ENCODE assay signal across 37 cellular contexts in the genomic region with DNA sequence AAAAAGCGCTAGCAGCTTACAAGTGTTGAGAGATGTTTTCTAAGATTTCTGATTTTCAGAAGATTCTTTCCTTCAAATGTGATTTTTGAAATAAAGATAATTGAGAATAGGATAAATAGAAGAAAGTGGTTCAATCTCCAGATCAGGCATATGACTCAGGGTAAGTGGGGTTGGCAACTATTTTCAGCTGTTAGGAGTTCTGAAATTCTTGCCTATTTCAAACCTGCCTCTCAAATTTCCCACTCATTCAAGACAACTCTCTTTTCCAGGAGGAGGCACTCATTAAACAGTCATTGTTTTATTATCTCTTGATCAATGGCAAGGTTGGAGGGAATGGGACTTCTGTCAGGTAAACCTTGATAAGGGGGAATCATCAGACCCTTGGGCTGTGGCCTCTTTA.
"Had no signal": no experiment of that assay in that cellular context is flagged by ENCODE, and none has a peak within 500 bp of the region (broad histone marks: within the 10 kb centered on the region; RNA-seq: fewer than 3 reads in every experiment).

No MANE protein-coding gene starts in this region.

- H3K4me1 Mint-ChIP-seq: activated naive CD4-positive, alpha-beta T cell treated with anti-CD3 and anti-CD28 coated beads, Interleukin-2, amount 10 ng/mL, durations not matched to agents 7 days and 5 days; activated naive CD4-positive, alpha-beta T cell treated with anti-CD3 and anti-CD28 coated beads, Interleukin-2, amount 50 U/mL, for 24 hours; activated naive CD8-positive, alpha-beta T cell treated with anti-CD3 and anti-CD28 coated beads for 36 hours; activated naive CD8-positive, alpha-beta T cell treated with anti-CD3 and anti-CD28 coated beads, Interleukin-2, amount 10 ng/mL, durations not matched to agents 7 days and 5 days; activated naive CD8-positive, alpha-beta T cell treated with anti-CD3 and anti-CD28 coated beads, Interleukin-2, amount 50 U/mL, for 24 hours; activated T-helper 17 cell treated with anti-CD3 and anti-CD28 coated beads, Interleukin-2, amount 50 U/mL, for 72 hours; brain; central memory CD8-positive, alpha-beta T cell had no signal

- H3K27ac Mint-ChIP-seq: activated naive CD4-positive, alpha-beta T cell treated with anti-CD3 and anti-CD28 coated beads for 36 hours; activated naive CD4-positive, alpha-beta T cell treated with anti-CD3 and anti-CD28 coated beads, Interleukin-2, amount 10 ng/mL, durations not matched to agents 7 days and 5 days; activated naive CD4-positive, alpha-beta T cell treated with anti-CD3 and anti-CD28 coated beads, Interleukin-2, amount 50 U/mL, for 24 hours; activated naive CD4-positive, alpha-beta T cell treated with anti-CD3 and anti-CD28 coated beads, Interleukin-2, amount 50 U/mL, for 72 hours; activated naive CD8-positive, alpha-beta T cell; activated naive CD8-positive, alpha-beta T cell treated with anti-CD3 and anti-CD28 coated beads for 36 hours; activated naive CD8-positive, alpha-beta T cell treated with anti-CD3 and anti-CD28 coated beads, Interleukin-2, amount 10 ng/mL, durations not matched to agents 7 days and 5 days; activated naive CD8-positive, alpha-beta T cell treated with anti-CD3 and anti-CD28 coated beads, Interleukin-2, amount 50 U/mL, for 24 hours; activated T-cell treated with anti-CD3 and anti-CD28 coated beads, Interleukin-2, amount 50 U/mL, for 24 hours; activated T-cell treated with anti-CD3 and anti-CD28 coated beads, Interleukin-2, amount 50 U/mL, for 72 hours; activated T-helper 1 cell treated with anti-CD3 and anti-CD28 coated beads, Interleukin-12 subunit alpha, Interleukin-12 subunit beta, Interleukin-2, Interleukin-4 antibody, amounts not matched to agents 30 ng/mL and 10 ng/mL and 1 ng/mL, durations not matched to agents 14 hours and 24 hours and 36 hours; activated T-helper 17 cell treated with anti-CD3 and anti-CD28 coated beads, Interleukin-2, amount 50 U/mL, for 72 hours; activated T-helper 2 cell treated with anti-CD3 and anti-CD28 coated beads, Interferon-gamma antibody, Interleukin-2, Interleukin-4, amounts not matched to agents 10 μg/mL and 5 μg/mL and 100 μg/mL, durations not matched to agents 14 hours and 24 hours and 36 hours; brain had no signal

- H3K27me3 ChIP-seq: adrenal gland, ascending aorta, body of pancreas, brain microvascular endothelial cell, breast epithelium, cardiac muscle cell had no signal

- H3K4me3 ChIP-seq: adrenal gland, ascending aorta, body of pancreas, breast epithelium, cardiac muscle cell had no signal

- H3K4me1 ChIP-seq: adrenal gland, ascending aorta, body of pancreas, breast epithelium had no signal

- ATAC-seq: activated naive CD4-positive, alpha-beta T cell treated with anti-CD3 and anti-CD28 coated beads, Interleukin-2, amount 50 U/mL, for 72 hours; activated naive CD8-positive, alpha-beta T cell treated with anti-CD3 and anti-CD28 coated beads, Interleukin-2, amount 50 U/mL, for 24 hours; activated T-cell treated with anti-CD3 and anti-CD28 coated beads, Interleukin-2, amount 50 U/mL, for 4 hours; activated T-cell treated with anti-CD3 and anti-CD28 coated beads, Interleukin-2, amount 50 U/mL, for 72 hours; activated T-helper 17 cell treated with anti-CD3 and anti-CD28 coated beads, Interleukin-2, amount 50 U/mL, for 72 hours; body of pancreas had no signal

- H3K27me3 Mint-ChIP-seq: activated naive CD4-positive, alpha-beta T cell treated with anti-CD3 and anti-CD28 coated beads, Interleukin-2, amount 10 ng/mL, durations not matched to agents 7 days and 5 days; activated naive CD4-positive, alpha-beta T cell treated with anti-CD3 and anti-CD28 coated beads, Interleukin-2, amount 50 U/mL, for 24 hours; activated naive CD8-positive, alpha-beta T cell treated with anti-CD3 and anti-CD28 coated beads for 36 hours; activated naive CD8-positive, alpha-beta T cell treated with anti-CD3 and anti-CD28 coated beads, Interleukin-2, amount 50 U/mL, for 24 hours; activated T-cell treated with anti-CD3 and anti-CD28 coated beads, Interleukin-2, amount 50 U/mL, for 24 hours; activated T-helper 17 cell treated with anti-CD3 and anti-CD28 coated beads, Interleukin-2, amount 50 U/mL, for 72 hours; central memory CD8-positive, alpha-beta T cell had no signal

- H3K4me3 Mint-ChIP-seq: activated naive CD4-positive, alpha-beta T cell treated with anti-CD3 and anti-CD28 coated beads for 36 hours; activated naive CD4-positive, alpha-beta T cell treated with anti-CD3 and anti-CD28 coated beads, Interleukin-2, amount 10 ng/mL, durations not matched to agents 7 days and 5 days; activated naive CD4-positive, alpha-beta T cell treated with anti-CD3 and anti-CD28 coated beads, Interleukin-2, amount 50 U/mL, for 24 hours; activated naive CD8-positive, alpha-beta T cell; activated naive CD8-positive, alpha-beta T cell treated with anti-CD3 and anti-CD28 coated beads for 36 hours; activated naive CD8-positive, alpha-beta T cell treated with anti-CD3 and anti-CD28 coated beads, Interleukin-2, amount 10 ng/mL, durations not matched to agents 7 days and 5 days; activated naive CD8-positive, alpha-beta T cell treated with anti-CD3 and anti-CD28 coated beads, Interleukin-2, amount 50 U/mL, for 24 hours; activated T-cell treated with anti-CD3 and anti-CD28 coated beads, Interleukin-2, amount 50 U/mL, for 24 hours; activated T-cell treated with anti-CD3 and anti-CD28 coated beads, Interleukin-2, amount 50 U/mL, for 4 hours; activated T-cell treated with anti-CD3 and anti-CD28 coated beads, Interleukin-2, amount 50 U/mL, for 72 hours; activated T-helper 1 cell treated with anti-CD3 and anti-CD28 coated beads, Interleukin-12 subunit alpha, Interleukin-12 subunit beta, Interleukin-2, Interleukin-4 antibody, amounts not matched to agents 30 ng/mL and 10 ng/mL and 1 ng/mL, durations not matched to agents 14 hours and 24 hours and 36 hours; activated T-helper 17 cell treated with anti-CD3 and anti-CD28 coated beads, Interleukin-2, amount 50 U/mL, for 72 hours; brain; central memory CD8-positive, alpha-beta T cell had no signal

- H3K36me3 ChIP-seq: adrenal gland, ascending aorta, brain microvascular endothelial cell, breast epithelium, cardiac muscle cell had no signal

- H3K9me3 Mint-ChIP-seq: activated naive CD8-positive, alpha-beta T cell treated with anti-CD3 and anti-CD28 coated beads, Interleukin-2, amount 10 ng/mL, durations not matched to agents 7 days and 5 days; activated T-helper 2 cell treated with anti-CD3 and anti-CD28 coated beads, Interferon-gamma antibody, Interleukin-2, Interleukin-4, amounts not matched to agents 10 μg/mL and 5 μg/mL and 100 μg/mL, durations not matched to agents 14 hours and 24 hours and 36 hours had no signal

- H3K27ac ChIP-seq: adrenal gland, ascending aorta, body of pancreas, brain microvascular endothelial cell, breast epithelium, cardiac muscle cell had no signal

- H3K36me3 Mint-ChIP-seq: activated naive CD4-positive, alpha-beta T cell treated with anti-CD3 and anti-CD28 coated beads, Interleukin-2, amount 10 ng/mL, durations not matched to agents 7 days and 5 days; activated naive CD4-positive, alpha-beta T cell treated with anti-CD3 and anti-CD28 coated beads, Interleukin-2, amount 50 U/mL, for 24 hours; activated naive CD4-positive, alpha-beta T cell treated with anti-CD3 and anti-CD28 coated beads, Interleukin-2, amount 50 U/mL, for 72 hours; activated naive CD8-positive, alpha-beta T cell; activated naive CD8-positive, alpha-beta T cell treated with anti-CD3 and anti-CD28 coated beads for 36 hours; activated naive CD8-positive, alpha-beta T cell treated with anti-CD3 and anti-CD28 coated beads, Interleukin-2, amount 10 ng/mL, durations not matched to agents 7 days and 5 days; brain had no signal

- DNase-seq: activated effector memory CD4-positive, alpha-beta T cell treated with anti-CD3 and anti-CD28 coated beads, Interleukin-2, amount 50 U/mL, for 16 hours; activated effector memory CD4-positive, alpha-beta T cell treated with Interleukin-2 at 50 U/mL for 16 hours; activated gamma-delta T cell; activated gamma-delta T cell treated with Interleukin-2 at 50 U/mL for 16 hours; activated naive CD4-positive, alpha-beta T cell; activated naive CD4-positive, alpha-beta T cell treated with anti-CD3 and anti-CD28 coated beads for 36 hours; activated naive CD4-positive, alpha-beta T cell treated with anti-CD3 and anti-CD28 coated beads, Interleukin-2, amount 10 ng/mL, durations not matched to agents 7 days and 5 days; activated naive CD4-positive, alpha-beta T cell treated with anti-CD3 and anti-CD28 coated beads, Interleukin-2, amount 50 U/mL, for 16 hours; activated naive CD4-positive, alpha-beta T cell treated with Interleukin-2 at 50 U/mL for 16 hours; activated naive CD8-positive, alpha-beta T cell treated with anti-CD3 and anti-CD28 coated beads for 36 hours; activated naive CD8-positive, alpha-beta T cell treated with anti-CD3 and anti-CD28 coated beads, Interleukin-2, amount 10 ng/mL, durations not matched to agents 7 days and 5 days; activated naive CD8-positive, alpha-beta T cell treated with anti-CD3 and anti-CD28 coated beads, Interleukin-2, amount 50 U/mL, for 24 hours; activated T-cell treated with anti-CD3 and anti-CD28 coated beads for 4 hours; activated T-cell treated with anti-CD3 and anti-CD28 coated beads, Interleukin-2, amount 50 U/mL, for 1 hour; activated T-cell treated with anti-CD3 and anti-CD28 coated beads, Interleukin-2, amount 50 U/mL, for 24 hours; activated T-cell treated with anti-CD3 and anti-CD28 coated beads, Interleukin-2, amount 50 U/mL, for 4 hours; activated T-cell treated with anti-CD3 and anti-CD28 coated beads, Interleukin-2, amount 50 U/mL, for 48 hours; activated T-cell treated with anti-CD3 and anti-CD28 coated beads, Interleukin-2, amount 50 U/mL, for 72 hours; adrenal gland; amniotic stem cell; amygdala; aorta; body of pancreas; brain microvascular endothelial cell; central memory CD4-positive, alpha-beta T cell; cerebellar nuclear complex had no signal

- H3K9me3 ChIP-seq: adrenal gland, ascending aorta, body of pancreas, breast epithelium had no signal
